In the genomic region with DNA sequence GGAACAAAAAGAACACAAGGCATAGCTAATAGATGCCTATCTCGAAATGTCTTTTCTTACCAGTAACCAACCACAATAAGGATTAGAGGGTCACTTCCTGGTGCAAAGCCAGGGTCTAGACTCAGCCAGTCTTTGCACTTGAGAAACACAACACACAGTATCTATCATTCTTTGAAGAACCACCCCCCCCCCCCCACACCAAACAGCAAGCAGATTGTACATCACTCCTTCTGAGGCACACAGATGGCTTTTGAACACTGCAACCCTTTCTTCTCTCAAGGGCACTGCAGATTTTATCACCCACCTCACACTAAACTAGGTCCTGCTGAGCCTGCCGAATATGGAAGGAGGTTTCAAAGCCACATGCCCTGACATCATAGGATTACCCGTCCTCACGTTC, we compare ENCODE assay signal across 27 cellular contexts.
A peak's percentile ranks its signal among the peaks of the same experiment; 100 is the strongest.
DNase-seq lines count a peak whose midpoint lies in the region; TF ChIP-seq lines count a peak whose summit lies in the region.
"Had no signal": no experiment of that assay in that cellular context is flagged by ENCODE, and none has a peak within 500 bp of the region (broad histone marks: within the 10 kb centered on the region; RNA-seq: fewer than 3 reads in every experiment).

No MANE protein-coding gene starts in this region.

- peaks cover 19% of the 10 kb centered on the region for H3F3A ChIP-seq in smooth muscle cell (ENCODE audit: low read depth)

- CTCF ChIA-PET in Caco-2 (lab: Charles Lee): interaction anchor here (0.7 kb wide), 1 partner anchor 47 kb away, joined by 11 read pairs; no protein-coding TSS in a partner anchor

- DNase-seq in Caco-2: no peak
- peak; percentile 35 for DNase-seq in RPMI7951 (ENCODE audit: low read depth)
- peak; percentile 41 for DNase-seq in fibroblast of villous mesenchyme (ENCODE audit: low read depth)
- no peak for DNase-seq in smooth muscle cell (lab: John Stamatoyannopoulos, UW; ENCODE audit: unreplicated experiment)
- DNase-seq in DMS 273 treated with DMSO at 0.1 percent for 48 hours (lab: John Stamatoyannopoulos, UW): no peak
- no peak for DNase-seq in activated CD4-positive, CD25-positive, alpha-beta regulatory T cell treated with anti-CD3 and anti-CD28 coated beads, Interleukin-2, amount 50 U/mL, for 72 hours
- no peak for DNase-seq in DMS153 treated with DMSO at 0.1 percent for 48 hours (lab: John Stamatoyannopoulos, UW; ENCODE audit: unreplicated experiment)
- DNase-seq: DMS53; effector memory CD4-positive, alpha-beta T cell; erythroblast; heart left ventricle; KG1; lower lobe of right lung; mucosa of descending colon; NCI-H1436; NCI-H2081 treated with DMSO at 0.1 percent for 48 hours; posterior cingulate gyrus; right cardiac atrium; RPMI8226; SK-N-SH; stimulated activated CD4-positive, alpha-beta T cell treated with anti-CD3 and anti-CD28 coated beads, Interleukin-4, amount 100 ng/mL, for 1 hour; WERI-Rb-1 had no signal

- WGBS in smooth muscle cell (ENCODE audit: low lambda C conversion rate): 38% methylated on average over 4 of the region's 4 CpGs

- H3K9ac ChIP-seq in smooth muscle cell (ENCODE audit: low read depth): no peak overlapping the region
- H3K9ac ChIP-seq: neural progenitor cell, SK-N-SH had no signal

- no peaks in the 10 kb centered on the region for H3K9me3 Mint-ChIP-seq in Caco-2 (ENCODE audit: unreplicated experiment)
- H3K9me3 Mint-ChIP-seq: activated naive CD4-positive, alpha-beta T cell treated with anti-CD3 and anti-CD28 coated beads, Interleukin-2, amount 50 U/mL, for 24 hours; activated T-helper 1 cell treated with anti-CD3 and anti-CD28 coated beads, Interleukin-12 subunit alpha, Interleukin-12 subunit beta, Interleukin-2, Interleukin-4 antibody, amounts not matched to agents 30 ng/mL and 10 ng/mL and 1 ng/mL, durations not matched to agents 14 hours and 24 hours and 36 hours; neural progenitor cell; T-helper 1 cell treated with Interleukin-12 subunit alpha and Interleukin-12 subunit beta and Interleukin-4 antibody, amounts not matched to agents 30 μg/mL and 1 μg/mL, for 36 hours had no signal

- intact Hi-C loops in Caco-2 (cut with micrococcal nuclease; ENCODE audit: unreplicated experiment): no loop called here

- no peak overlapping the region for H3K4me3 Mint-ChIP-seq in Caco-2 (ENCODE audit: unreplicated experiment)
- H3K4me3 Mint-ChIP-seq: activated naive CD4-positive, alpha-beta T cell treated with anti-CD3 and anti-CD28 coated beads, Interleukin-2, amount 50 U/mL, for 24 hours; activated T-helper 1 cell treated with anti-CD3 and anti-CD28 coated beads, Interleukin-12 subunit alpha, Interleukin-12 subunit beta, Interleukin-2, Interleukin-4 antibody, amounts not matched to agents 30 ng/mL and 10 ng/mL and 1 ng/mL, durations not matched to agents 14 hours and 24 hours and 36 hours; neural progenitor cell; T-helper 1 cell treated with Interleukin-12 subunit alpha and Interleukin-12 subunit beta and Interleukin-4 antibody, amounts not matched to agents 30 μg/mL and 1 μg/mL, for 36 hours had no signal

- H3K27ac Mint-ChIP-seq in Caco-2 (ENCODE audit: unreplicated experiment): peak overlapping the region; percentile 13
- H3K27ac Mint-ChIP-seq: activated naive CD4-positive, alpha-beta T cell treated with anti-CD3 and anti-CD28 coated beads, Interleukin-2, amount 50 U/mL, for 24 hours; activated T-helper 1 cell treated with anti-CD3 and anti-CD28 coated beads, Interleukin-12 subunit alpha, Interleukin-12 subunit beta, Interleukin-2, Interleukin-4 antibody, amounts not matched to agents 30 ng/mL and 10 ng/mL and 1 ng/mL, durations not matched to agents 14 hours and 24 hours and 36 hours; neural progenitor cell; T-helper 1 cell treated with Interleukin-12 subunit alpha and Interleukin-12 subunit beta and Interleukin-4 antibody, amounts not matched to agents 30 μg/mL and 1 μg/mL, for 36 hours had no signal

- H3K4me1 ChIP-seq in Caco-2: peaks cover 10% of the 10 kb centered on the region; the same call in 1 of the 2 replicates
- peaks cover 7% of the 10 kb centered on the region for H3K4me1 ChIP-seq in smooth muscle cell (ENCODE audit: low read depth)
- H3K4me1 ChIP-seq: lower lobe of right lung had no signal

- H3K4me3 ChIP-seq in Caco-2 (ENCODE audit: low read depth, low read length): no peak overlapping the region
- H3K4me3 ChIP-seq in fibroblast of villous mesenchyme (ENCODE audit: low read depth, low read length): no peak overlapping the region
- no peak overlapping the region for H3K4me3 ChIP-seq in smooth muscle cell
- H3K4me3 ChIP-seq: coronary artery, heart left ventricle, lower lobe of right lung, mucosa of descending colon, neural progenitor cell had no signal

- H3K9me3 ChIP-seq in Caco-2 (no peaks in the 10 kb centered on the region), smooth muscle cell (replicated peaks; ENCODE audit: low read depth) (no peaks in the 10 kb centered on the region)
- H3K9me3 ChIP-seq: heart left ventricle, lower lobe of right lung, mucosa of descending colon, SK-N-SH had no signal

- POLR2A ChIA-PET in Caco-2 (lab: Charles Lee): no interaction called here

- H2AFZ ChIP-seq in smooth muscle cell (ENCODE audit: low read depth): no peak overlapping the region
- H2AFZ ChIP-seq: neural progenitor cell had no signal

- H3K27me3 Mint-ChIP-seq in Caco-2 (ENCODE audit: insufficient read depth, unreplicated experiment): no peaks in the 10 kb centered on the region
- H3K27me3 Mint-ChIP-seq: activated naive CD4-positive, alpha-beta T cell treated with anti-CD3 and anti-CD28 coated beads, Interleukin-2, amount 50 U/mL, for 24 hours had no signal

- TF ChIP-seq CTCF in Caco-2 (IDR thresholded peaks at IDR 0.05; ENCODE audit: insufficient read depth in 1 of 2, low read depth in 1 of 2, low read length in 1 of 2, severe bottlenecking in 1 of 2, unreplicated experiment in 1 of 2) (no peak), fibroblast of villous mesenchyme (IDR thresholded peaks at IDR 0.05; ENCODE audit: insufficient read depth, low read depth, low read length) (no peak), smooth muscle cell (IDR thresholded peaks at IDR 0.05; ENCODE audit: borderline replicate concordance, insufficient read depth, poor library complexity, severe bottlenecking) (no peak)

- peaks cover 14% of the 10 kb centered on the region for H3K36me3 ChIP-seq in Caco-2 (ENCODE audit: control insufficient read depth, insufficient read depth, low read length)
- peaks cover 4% of the 10 kb centered on the region for H3K36me3 ChIP-seq in smooth muscle cell (ENCODE audit: low read depth)
- H3K36me3 ChIP-seq: neural progenitor cell had no signal

- H4K20me1 ChIP-seq in smooth muscle cell (ENCODE audit: low read depth): no peaks in the 10 kb centered on the region

- no peak overlapping the region for H3K4me2 ChIP-seq in smooth muscle cell
- H3K4me2 ChIP-seq: neural progenitor cell, SK-N-SH had no signal

- H3K27me3 ChIP-seq in Caco-2 (replicated peaks; ENCODE audit: control insufficient read depth, insufficient read depth, low read length) (no peaks in the 10 kb centered on the region), smooth muscle cell (ENCODE audit: low read depth) (no peaks in the 10 kb centered on the region)
- H3K27me3 ChIP-seq: heart left ventricle, neural progenitor cell had no signal

- H3K36me3 Mint-ChIP-seq in Caco-2 (ENCODE audit: insufficient read depth, unreplicated experiment): peaks cover 68% of the 10 kb centered on the region

- H3K4me1 Mint-ChIP-seq in Caco-2 (ENCODE audit: low read depth, unreplicated experiment): no peaks in the 10 kb centered on the region

- no TSS peak for BruUV-seq in Caco-2 (replicated peaks; lab: Mats Ljungman, UMichigan)

- peak overlapping the region; percentile 66 for H3K27ac ChIP-seq in smooth muscle cell (ENCODE audit: low read depth)
- H3K27ac ChIP-seq: coronary artery, heart left ventricle, lower lobe of right lung, neural progenitor cell, WERI-Rb-1 had no signal

- no peaks in the 10 kb centered on the region for H3K79me2 ChIP-seq in smooth muscle cell (ENCODE audit: low read depth)

Comparison
In these comparisons a context has a peak if more than half of its experiments do, and no peak if none do; other contexts are left out.
1. DNase-seq: peak in RPMI7951 (single experiment) and fibroblast of villous mesenchyme (single experiment); none in Caco-2 (0 of 2), smooth muscle cell (single experiment), DMS 273 treated with DMSO at 0.1 percent for 48 hours (single experiment), activated CD4-positive, CD25-positive, alpha-beta regulatory T cell treated with anti-CD3 and anti-CD28 coated beads, Interleukin-2, amount 50 U/mL, for 72 hours (single experiment) and DMS153 treated with DMSO at 0.1 percent for 48 hours (single experiment).